In the genomic region with DNA sequence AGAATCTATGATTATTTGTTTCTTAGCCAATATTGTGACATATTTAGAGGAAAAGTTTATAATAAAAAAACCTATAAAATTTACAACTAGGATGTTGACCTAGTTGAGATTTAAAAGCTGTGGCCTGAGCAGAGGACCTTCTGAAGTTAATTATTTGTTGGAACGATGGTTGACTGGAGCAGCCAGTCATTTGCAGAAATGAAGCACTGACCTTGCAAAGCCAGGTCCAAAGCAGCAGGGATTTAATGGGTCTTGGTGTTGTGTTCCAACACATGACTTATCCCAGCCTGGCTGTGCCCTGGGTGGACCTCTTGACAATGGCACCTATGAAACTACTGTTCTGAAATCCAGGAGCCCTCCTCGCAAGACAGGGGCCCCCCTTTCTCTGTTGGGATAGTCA, we compare ENCODE assay signal across 28 cellular contexts.
DNase-seq lines count a peak whose midpoint lies in the region; ATAC-seq, FAIRE-seq and TF ChIP-seq lines count a peak whose summit lies in the region.
"Had no signal": no experiment of that assay in that cellular context is flagged by ENCODE, and none has a peak within 500 bp of the region (broad histone marks: within the 10 kb centered on the region; RNA-seq: fewer than 3 reads in every experiment).

No MANE protein-coding gene starts in this region.

- H4K20me1 ChIP-seq in KMS-11 (ENCODE audit: insufficient read depth), result no peaks in the 10 kb centered on the region

- intact Hi-C loops in mucosa of descending colon (cut with DNase I, micrococcal nuclease), result no loop called here

- H3K27me3 ChIP-seq in KMS-11 (ENCODE audit: insufficient read depth, low read depth), result no peaks in the 10 kb centered on the region
- no peaks in the 10 kb centered on the region for H3K27me3 ChIP-seq in mesenchymal stem cell (ENCODE audit: control insufficient read depth in 1 of 2, insufficient read depth in 1 of 2, low read length in 2 of 2)

- H2BK5ac ChIP-seq in mesenchymal stem cell (ENCODE audit: low read depth, low read length, poor library complexity, severe bottlenecking), result no peak overlapping the region

- H3K4me3 ChIP-seq in KMS-11 (IDR thresholded peaks at IDR 0.05; ENCODE audit: insufficient read depth, low read depth, low read length) (no peak overlapping the region), mesenchymal stem cell (ENCODE audit: insufficient read depth in 1 of 2, low read depth in 1 of 2, low read length in 2 of 2) (no peak overlapping the region), mucosa of descending colon (no peak overlapping the region)
- H3K4me3 ChIP-seq: A549, SK-N-MC had no signal

- no peak overlapping the region for H3K14ac ChIP-seq in mesenchymal stem cell (ENCODE audit: low read length in 2 of 2)

- H2AFZ ChIP-seq in KMS-11 (ENCODE audit: low read depth) (peak overlapping the region; percentile 7; the same call in 1 of the 2 replicates), mesenchymal stem cell (ENCODE audit: low read depth, low read length) (no peak overlapping the region)

- no peaks in the 10 kb centered on the region for H3K79me1 ChIP-seq in mesenchymal stem cell (replicated peaks; ENCODE audit: low read length, poor library complexity, severe bottlenecking)

- ATAC-seq in mucosa of descending colon, result no peak
- ATAC-seq: A549 had no signal

- peak overlapping the region; percentile 68 for H2AK5ac ChIP-seq in mesenchymal stem cell (ENCODE audit: low read length, severe bottlenecking)

- no peak overlapping the region for H3K23ac ChIP-seq in mesenchymal stem cell (ENCODE audit: low read length in 2 of 2)

- H3K4me2 ChIP-seq in KMS-11 (peak overlapping the region; percentile 49), mesenchymal stem cell (ENCODE audit: low read length, poor library complexity, severe bottlenecking) (no peak overlapping the region)
- H3K4me2 ChIP-seq: A549 had no signal

- DNase-seq in mesenchymal stem cell (no peak), urothelium cell line (ENCODE audit: low spot score) (no peak), HK-2 (ENCODE audit: unreplicated experiment) (no peak), mucosa of descending colon (no peak), middle frontal gyrus (ENCODE audit: extremely low spot score, low spot score) (no peak)
- DNase-seq: C1 segment of cervical spinal cord; CD8-positive, alpha-beta memory T cell; DMS 273 treated with DMSO at 0.1 percent for 48 hours; DMS79; EL; GDM1; HCEC 1CT; NCI-H1048; NCI-H1417; NCI-H1694 treated with DMSO at 0.1 percent for 48 hours; NCI-H2081; NCI-H226; NCI-H510A; NCI-H69; SHP77 had no signal

- H3K4ac ChIP-seq in mesenchymal stem cell (ENCODE audit: low read depth in 1 of 2, low read length in 2 of 2), result no peak overlapping the region

- peak overlapping the region; percentile 76 for H3K27ac ChIP-seq in KMS-11
- peak overlapping the region; percentile 28 for H3K27ac ChIP-seq in mesenchymal stem cell (ENCODE audit: low read length, poor library complexity, severe bottlenecking)
- H3K27ac ChIP-seq: A549, HL-60, RWPE1, SK-N-MC had no signal

- 93% methylated on average over 2 of the region's 2 CpGs for WGBS in mesenchymal stem cell

- no peak overlapping the region for H2BK15ac ChIP-seq in mesenchymal stem cell (ENCODE audit: low read depth, poor library complexity, severe bottlenecking)

- H3K9ac ChIP-seq in KMS-11 (no peak overlapping the region), mesenchymal stem cell (ENCODE audit: low read length) (no peak overlapping the region)

- no peak overlapping the region for H2BK12ac ChIP-seq in mesenchymal stem cell (ENCODE audit: low read length in 2 of 2)

- H3K4me1 ChIP-seq in KMS-11 (ENCODE audit: low read depth, poor library complexity, severe bottlenecking) (peaks cover 78% of the 10 kb centered on the region), mesenchymal stem cell (ENCODE audit: control insufficient read depth, insufficient read depth, low read depth, low read length) (peaks cover 11% of the 10 kb centered on the region), mucosa of descending colon (ENCODE audit: low read depth) (peaks cover 2% of the 10 kb centered on the region)

- no peak overlapping the region for H3K18ac ChIP-seq in mesenchymal stem cell (ENCODE audit: low read depth in 1 of 2, low read length in 2 of 2)

- no peak overlapping the region for H2BK120ac ChIP-seq in mesenchymal stem cell (ENCODE audit: low read depth, low read length)

- TF ChIP-seq CTCF in KMS-11 (conservative IDR thresholded peaks at IDR 0.05; ENCODE audit: low read depth, low read length) (no peak), mucosa of descending colon (IDR thresholded peaks at IDR 0.05) (no peak)

- FAIRE-seq in endometrium (lab: Jason Lieb, UNC) (peak; percentile 90), urothelium cell line (lab: Jason Lieb, UNC) (peak; percentile 30)
- FAIRE-seq: A549, GM12891, H1 had no signal

- H4K8ac ChIP-seq in mesenchymal stem cell (ENCODE audit: low read length), result no peak overlapping the region

- no peaks in the 10 kb centered on the region for H3K79me2 ChIP-seq in KMS-11 (ENCODE audit: insufficient read depth, low read depth)

- H3K9me3 ChIP-seq in mesenchymal stem cell (ENCODE audit: control insufficient read depth, low read length) (no peaks in the 10 kb centered on the region), mucosa of descending colon (no peaks in the 10 kb centered on the region)
- H3K9me3 ChIP-seq: A549 had no signal

- no peak overlapping the region for H4K91ac ChIP-seq in mesenchymal stem cell (ENCODE audit: low read length)

- H3K36me3 ChIP-seq in KMS-11 (ENCODE audit: insufficient read depth) (no peaks in the 10 kb centered on the region), mesenchymal stem cell (ENCODE audit: control insufficient read depth in 1 of 2, insufficient read depth in 2 of 2, low read depth in 1 of 2, low read length in 2 of 2) (no peaks in the 10 kb centered on the region), mucosa of descending colon (ENCODE audit: low read depth) (no peaks in the 10 kb centered on the region)
